In genomic region chr19:39037194-39037593, GRCh38 we compare ENCODE assay signal across 10 cellular contexts. TPM values are rescaled to one million over a fixed set of nuclear protein-coding genes. Genes with fewer than 3 reads are reported as not detected.
"Had no signal": no experiment of that assay in that cellular context is flagged by ENCODE, and none has a peak within 500 bp of the region (broad histone marks: within the 10 kb centered on the region; RNA-seq: fewer than 3 reads in every experiment).

No MANE protein-coding gene starts in this region.

- H3K27ac ChIP-seq: GM23248, HL-60, KMS-11 had no signal

- H3K9ac ChIP-seq: GM23248, KMS-11 had no signal

- H3K36me3 ChIP-seq: HAP-1 had no signal

- H3K4me2 ChIP-seq: KMS-11 had no signal

- H3K9me3 ChIP-seq: HAP-1 had no signal

- DNase-seq: GM23248, IMR-90, Karpas-422, KBM-7 had no signal

- FAIRE-seq: H1, H54 had no signal

- H3K4me3 ChIP-seq: GM23248, HAP-1 had no signal

RNA-seq across cellular contexts. Expression of gene FBXO27, which starts 4.8 kb away (rescaled TPM):
- total RNA-seq: HT1080 had no signal

RNA-seq across cellular contexts. Expression of gene ACP7, which starts 47.0 kb away (rescaled TPM):
- total RNA-seq: GM23248, IMR-90 had no signal
- polyA plus RNA-seq: IMR-90 had no signal
